6 cellular contexts compared by ENCODE assay signal in genomic region chr12:57743769-57744168, GRCh38. TPM values are rescaled to one million over a fixed set of nuclear protein-coding genes. Genes with fewer than 3 reads are reported as not detected.
DNase-seq lines count a peak whose midpoint lies in the region; ATAC-seq and TF ChIP-seq lines count a peak whose summit lies in the region.

No MANE protein-coding gene starts in this region.

- H3K27me3 ChIP-seq in gastrocnemius medialis, result peaks cover 9 to 18% (median 15%) of the 10 kb centered on the region in 3 donors
- H3K27me3 ChIP-seq in upper lobe of right lung, result peaks cover 21% of the 10 kb centered on the region

- POLR2A ChIA-PET in activated CD4-positive, alpha-beta T cell treated with anti-CD3 and anti-CD28 coated beads for 36 hours (lab: Charles Lee), result interaction anchor here (1.0 to 1.5 kb wide), 2 partner anchors 13 to 224 kb away, joined by 3 to 5 read pairs; partner anchors contain the start of gene DDIT3

- H3K4me1 ChIP-seq in gastrocnemius medialis (peaks cover 10 to 12% of the 10 kb centered on the region in 2 donors), upper lobe of right lung (peaks cover 14% of the 10 kb centered on the region)

- in situ Hi-C loops in gastrocnemius medialis (cut with MboI; ENCODE audit: low sequenced_read_pairs in 4 of 4), result no loop called here

- peak overlapping the region; percentile 94 for H3K4me3 Mint-ChIP-seq in activated CD4-positive, alpha-beta T cell treated with anti-CD3 and anti-CD28 coated beads for 36 hours
- H3K4me3 Mint-ChIP-seq in activated naive CD8-positive, alpha-beta T cell treated with anti-CD3 and anti-CD28 coated beads, Interleukin-2, amount 50 U/mL, for 24 hours, result peak overlapping the region; percentile 89

- TF ChIP-seq CTCF in gastrocnemius medialis (IDR thresholded peaks at IDR 0.05 in 4 of 5, conservative IDR thresholded peaks at IDR 0.05 in 1 of 5) (no peak), upper lobe of right lung (IDR thresholded peaks at IDR 0.05) (no peak)

- H3K4me1 Mint-ChIP-seq in activated CD4-positive, alpha-beta T cell treated with anti-CD3 and anti-CD28 coated beads for 36 hours, result peaks cover 55% of the 10 kb centered on the region
- H3K4me1 Mint-ChIP-seq in activated naive CD8-positive, alpha-beta T cell treated with anti-CD3 and anti-CD28 coated beads, Interleukin-2, amount 50 U/mL, for 24 hours, result peaks cover 64% of the 10 kb centered on the region

- H3K9me3 Mint-ChIP-seq in activated CD4-positive, alpha-beta T cell treated with anti-CD3 and anti-CD28 coated beads for 36 hours (ENCODE audit: low read depth), result no peaks in the 10 kb centered on the region
- no peaks in the 10 kb centered on the region for H3K9me3 Mint-ChIP-seq in activated naive CD8-positive, alpha-beta T cell treated with anti-CD3 and anti-CD28 coated beads, Interleukin-2, amount 50 U/mL, for 24 hours

- H3K27ac Mint-ChIP-seq in activated CD4-positive, alpha-beta T cell treated with anti-CD3 and anti-CD28 coated beads for 36 hours, result peak overlapping the region; percentile 98
- no peak overlapping the region for H3K27ac Mint-ChIP-seq in activated naive CD8-positive, alpha-beta T cell treated with anti-CD3 and anti-CD28 coated beads, Interleukin-2, amount 50 U/mL, for 24 hours

- CTCF ChIA-PET in activated CD4-positive, alpha-beta T cell treated with anti-CD3 and anti-CD28 coated beads for 36 hours (lab: Charles Lee), result interaction anchor here (1.0 to 2.3 kb wide), 4 partner anchors 14 to 285 kb away, joined by 3 to 7 read pairs (median 4); partner anchors contain the start of gene TSFM

- TF ChIP-seq POLR2A in gastrocnemius medialis (IDR thresholded peaks at IDR 0.05), result no peak

- H3K4me3 ChIP-seq in gastrocnemius medialis (peak overlapping the region in 1 of 4 donors; percentile 81), upper lobe of right lung (no peak overlapping the region)

- H3K27me3 Mint-ChIP-seq in activated CD4-positive, alpha-beta T cell treated with anti-CD3 and anti-CD28 coated beads for 36 hours, result no peaks in the 10 kb centered on the region
- H3K27me3 Mint-ChIP-seq in activated naive CD8-positive, alpha-beta T cell treated with anti-CD3 and anti-CD28 coated beads, Interleukin-2, amount 50 U/mL, for 24 hours, result no peaks in the 10 kb centered on the region

- ATAC-seq in activated CD4-positive, alpha-beta T cell treated with anti-CD3 and anti-CD28 coated beads for 36 hours, result no peak
- no peak for ATAC-seq in activated naive CD8-positive, alpha-beta T cell treated with anti-CD3 and anti-CD28 coated beads, Interleukin-2, amount 50 U/mL, for 24 hours
- ATAC-seq in gastrocnemius medialis (no peak), HG02623 (IDR thresholded peaks at IDR 0.05; ENCODE audit: unreplicated experiment) (no peak), upper lobe of right lung (no peak)

- peaks cover 35% of the 10 kb centered on the region for H3K36me3 Mint-ChIP-seq in activated CD4-positive, alpha-beta T cell treated with anti-CD3 and anti-CD28 coated beads for 36 hours (ENCODE audit: low read depth)
- peaks cover 26% of the 10 kb centered on the region for H3K36me3 Mint-ChIP-seq in activated naive CD8-positive, alpha-beta T cell treated with anti-CD3 and anti-CD28 coated beads, Interleukin-2, amount 50 U/mL, for 24 hours (ENCODE audit: low read depth)

- H3K36me3 ChIP-seq in gastrocnemius medialis, result peaks cover 0 to 25% of the 10 kb centered on the region in 2 donors
- H3K36me3 ChIP-seq in upper lobe of right lung, result peaks cover 21% of the 10 kb centered on the region

- no peaks in the 10 kb centered on the region for H3K9me3 ChIP-seq in gastrocnemius medialis
- H3K9me3 ChIP-seq in upper lobe of right lung, result no peaks in the 10 kb centered on the region

- no peak for DNase-seq in activated CD4-positive, alpha-beta T cell treated with anti-CD3 and anti-CD28 coated beads for 36 hours
- DNase-seq in activated CD4-positive, alpha-beta T cell treated with anti-CD3 and anti-CD28 coated beads for 48 hours, result no peak
- no peak for DNase-seq in activated naive CD8-positive, alpha-beta T cell treated with anti-CD3 and anti-CD28 coated beads, Interleukin-2, amount 50 U/mL, for 24 hours
- DNase-seq in gastrocnemius medialis, result no peak
- no peak for DNase-seq in upper lobe of right lung

- intact Hi-C loops in activated CD4-positive, alpha-beta T cell treated with anti-CD3 and anti-CD28 coated beads for 36 hours (cut with DNase I, micrococcal nuclease), result loop anchor here (1.0 to 5.0 kb wide), 13 partner anchors 9 to 1627 kb away; partner anchors contain the start of genes ARHGAP9 (in 2 of the 2), CDK4 (in 2 of the 2), B4GALNT1 (in 1 of the 2) and DCTN2 (in 1 of the 2)
- intact Hi-C loops in gastrocnemius medialis (cut with DNase I; ENCODE audit: low total_unique reads) (loop anchor here (2.0 kb wide), 1 partner anchor 221 kb away; the partner anchor contains the start of gene MBD6), upper lobe of right lung (cut with DNase I) (no loop called here)

- H3K27ac ChIP-seq in gastrocnemius medialis, result peak overlapping the region; percentile 93 to 99 (median 98)
- H3K27ac ChIP-seq in upper lobe of right lung, result no peak overlapping the region

RNA-seq across cellular contexts. Expression of gene TSPAN31, which starts 1.1 kb away (rescaled TPM):
- total RNA-seq in activated CD4-positive, alpha-beta T cell treated with anti-CD3 and anti-CD28 coated beads for 36 hours, result 10 to 100 TPM; 13.6 to 15.9 TPM
- total RNA-seq in gastrocnemius medialis, result 10 to 100 TPM; 25.5 to 58.9 (median 32.2) TPM
- 39.9 TPM for total RNA-seq in upper lobe of right lung

RNA-seq across cellular contexts. Expression of gene AGAP2, which starts 5.2 kb away (rescaled TPM):
- total RNA-seq in activated CD4-positive, alpha-beta T cell treated with anti-CD3 and anti-CD28 coated beads for 36 hours, result 10 to 100 TPM; 28.0 to 46.9 TPM
- total RNA-seq in gastrocnemius medialis (1 to 10 TPM; 1.8 to 5.4 (median 3.7) TPM), upper lobe of right lung (5.4 TPM)

RNA-seq across cellular contexts. Expression of gene CDK4, which starts 8.3 kb away (rescaled TPM):
- 100 to 1,000 TPM; 132 to 208 TPM for total RNA-seq in activated CD4-positive, alpha-beta T cell treated with anti-CD3 and anti-CD28 coated beads for 36 hours
- 10 to 100 TPM; 39.7 to 55.5 (median 47.4) TPM for total RNA-seq in gastrocnemius medialis
- 77.6 TPM for total RNA-seq in upper lobe of right lung

RNA-seq across cellular contexts. Expression of gene MARCHF9, which starts 11.1 kb away (rescaled TPM):
- 10 to 100 TPM; 20.9 to 22.5 TPM for total RNA-seq in activated CD4-positive, alpha-beta T cell treated with anti-CD3 and anti-CD28 coated beads for 36 hours
- total RNA-seq in gastrocnemius medialis, result 10 to 100 TPM in 1 of 4 donors, 1 to 10 TPM in 3; 4.8 to 11.3 (median 7.9) TPM
- total RNA-seq in upper lobe of right lung, result 21.2 TPM

RNA-seq across cellular contexts. Expression of gene CYP27B1, which starts 23.1 kb away (rescaled TPM):
- total RNA-seq in activated CD4-positive, alpha-beta T cell treated with anti-CD3 and anti-CD28 coated beads for 36 hours, result 1 to 10 TPM; 6.6 to 6.8 TPM
- total RNA-seq in gastrocnemius medialis (not detected), upper lobe of right lung (2.0 TPM)
